In the genomic region with DNA sequence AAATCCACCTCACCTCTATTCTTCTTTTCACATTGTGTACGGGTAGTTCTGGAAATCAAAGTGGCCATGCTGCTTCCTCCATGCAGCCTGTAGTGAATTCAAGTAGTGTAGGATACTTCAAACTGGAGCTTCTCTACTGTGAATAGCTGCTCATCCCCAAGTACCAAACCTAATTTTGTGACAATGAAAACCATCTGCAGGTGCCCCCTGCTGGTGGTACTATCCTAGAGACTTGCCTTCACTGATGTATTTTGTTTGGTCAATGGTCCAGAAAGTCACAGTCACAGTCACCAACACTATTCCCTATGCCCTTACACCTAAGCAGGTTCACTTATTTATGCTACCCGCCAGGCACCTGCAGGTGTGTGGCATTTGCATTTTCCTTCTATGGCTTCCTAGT, we compare ENCODE assay signal across 8 cellular contexts.
DNase-seq lines count a peak whose midpoint lies in the region; ATAC-seq, FAIRE-seq and TF ChIP-seq lines count a peak whose summit lies in the region.
"Not testable (repeated sequence)": the region's sequence is repeated elsewhere in the genome, so short reads cannot be mapped to it uniquely, and the experiment has no call there.

No MANE protein-coding gene starts in this region.

- not testable (repeated sequence) for H4K91ac ChIP-seq in IMR-90 (ENCODE audit: insufficient read depth, low read depth, low read length)

- not testable (repeated sequence) for H3K4ac ChIP-seq in IMR-90 (ENCODE audit: low read depth, low read length)

- H4K8ac ChIP-seq in IMR-90 (ENCODE audit: low read depth in 2 of 2, low read length in 2 of 2) = not testable (repeated sequence)

- not testable (repeated sequence) for H4K5ac ChIP-seq in IMR-90 (ENCODE audit: low read depth, low read length)

- not testable (repeated sequence) for H3K4me1 Mint-ChIP-seq in activated B cell treated with CpG ODN at 0.5 μM for 24 hours; activated naive CD8-positive, alpha-beta T cell treated with anti-CD3 and anti-CD28 coated beads, Interleukin-2, amount 50 U/mL, for 24 hours; naive thymus-derived CD8-positive, alpha-beta T cell; stimulated activated naive B cell treated with anti-CD40 and anti-IgM and Interleukin-4, amounts not matched to agents 10 μg/mL and 1 μg/mL and 100 μg/mL, for 72 hours

- H2BK120ac ChIP-seq in IMR-90 (ENCODE audit: low read depth, low read length) = not testable (repeated sequence)

- not testable (repeated sequence) for TF ChIP-seq EP300 in A549 (IDR thresholded peaks at IDR 0.05)

- not testable (repeated sequence) for H2AK9ac ChIP-seq in IMR-90 (replicated peaks; ENCODE audit: low read depth, low read length, poor library complexity)

- H3K27me3 ChIP-seq in IMR-90 (ENCODE audit: control insufficient read depth, insufficient read depth, low read length); left lung: not testable (repeated sequence)

- no CpG with 5 or more reads among the region's 2 CpGs for WGBS in A549 (ENCODE audit: missing lambda C conversion rate)
- WGBS in IMR-90 (ENCODE audit: extremely low coverage in 2 of 2, insufficient read length in 1 of 2), 2 experiments = no CpG with 5 or more reads among the region's 2 CpGs

- CTCF ChIA-PET in A549 (lab: Yijun Ruan, JAX); IMR-90 (lab: Yijun Ruan, JAX); activated B cell treated with CpG ODN at 0.5 μM for 24 hours (lab: Charles Lee): not testable (repeated sequence)

- TF ChIP-seq POLR2A in A549 (IDR thresholded peaks at IDR 0.05; ENCODE audit: low read length); IMR-90 (IDR thresholded peaks at IDR 0.05; ENCODE audit: low read depth, low read length): not testable (repeated sequence)

- not testable (repeated sequence) for H3K9ac ChIP-seq in IMR-90 (ENCODE audit: low read depth, low read length)

- H2BK5ac ChIP-seq in IMR-90 (ENCODE audit: low read depth, low read length, poor library complexity, severe bottlenecking) = not testable (repeated sequence)

- intact Hi-C loops in IMR-90 (cut with micrococcal nuclease); activated B cell treated with CpG ODN at 0.5 μM for 24 hours (cut with micrococcal nuclease); Right ventricle myocardium inferior (cut with DNase I); left lung (cut with DNase I): not testable (repeated sequence)

- not testable (repeated sequence) for H2AFZ ChIP-seq in IMR-90 (replicated peaks; ENCODE audit: low read length, poor library complexity)

- H3K27me3 Mint-ChIP-seq in activated B cell treated with CpG ODN at 0.5 μM for 24 hours; activated naive CD8-positive, alpha-beta T cell treated with anti-CD3 and anti-CD28 coated beads, Interleukin-2, amount 50 U/mL, for 24 hours; naive thymus-derived CD8-positive, alpha-beta T cell; stimulated activated naive B cell treated with anti-CD40 and anti-IgM and Interleukin-4, amounts not matched to agents 10 μg/mL and 1 μg/mL and 100 μg/mL, for 72 hours: not testable (repeated sequence)

- not testable (repeated sequence) for H2AK5ac ChIP-seq in IMR-90 (ENCODE audit: low read depth, low read length)

- not testable (repeated sequence) for H3K56ac ChIP-seq in IMR-90 (ENCODE audit: extremely low read depth, insufficient read depth, low read length)

- H3K9me1 ChIP-seq in IMR-90 (ENCODE audit: insufficient read depth, low read length) = not testable (repeated sequence)

- not testable (repeated sequence) for H2BK20ac ChIP-seq in IMR-90 (ENCODE audit: low read depth, low read length)

- not testable (repeated sequence) for H3K79me1 ChIP-seq in IMR-90 (ENCODE audit: low read depth in 1 of 2, low read length in 2 of 2)

- in situ Hi-C loops in IMR-90 (cut with MboI; ENCODE audit: low sequenced_read_pairs) = not testable (repeated sequence)

- not testable (repeated sequence) for H3K14ac ChIP-seq in IMR-90 (replicated peaks; ENCODE audit: low read depth, low read length)

- not testable (repeated sequence) for H2BK15ac ChIP-seq in IMR-90 (ENCODE audit: low read depth, low read length)

- TF ChIP-seq RAD21 in A549 (conservative IDR thresholded peaks at IDR 0.05 in 1 of 2, IDR thresholded peaks at IDR 0.05 in 1 of 2); IMR-90 (IDR thresholded peaks at IDR 0.05; ENCODE audit: low read length): not testable (repeated sequence)

- not testable (repeated sequence) for H3K4me3 ChIP-seq in A549; IMR-90 (ENCODE audit: insufficient read depth, low read depth, low read length); left lung

- H3K9me3 Mint-ChIP-seq in activated B cell treated with CpG ODN at 0.5 μM for 24 hours; activated naive CD8-positive, alpha-beta T cell treated with anti-CD3 and anti-CD28 coated beads, Interleukin-2, amount 50 U/mL, for 24 hours; naive thymus-derived CD8-positive, alpha-beta T cell; stimulated activated naive B cell treated with anti-CD40 and anti-IgM and Interleukin-4, amounts not matched to agents 10 μg/mL and 1 μg/mL and 100 μg/mL, for 72 hours: not testable (repeated sequence)

- not testable (repeated sequence) for BruUV-seq in IMR-90 (replicated peaks; lab: Mats Ljungman, UMichigan)

- not testable (repeated sequence) for H3K4me3 Mint-ChIP-seq in activated B cell treated with CpG ODN at 0.5 μM for 24 hours; activated naive CD8-positive, alpha-beta T cell treated with anti-CD3 and anti-CD28 coated beads, Interleukin-2, amount 50 U/mL, for 24 hours; naive thymus-derived CD8-positive, alpha-beta T cell; stimulated activated naive B cell treated with anti-CD40 and anti-IgM and Interleukin-4, amounts not matched to agents 10 μg/mL and 1 μg/mL and 100 μg/mL, for 72 hours

- H3K4me2 ChIP-seq in A549; IMR-90 (ENCODE audit: low read depth, low read length): not testable (repeated sequence)

- H3K27ac ChIP-seq in A549; IMR-90 (ENCODE audit: insufficient read depth, low read length); left lung: not testable (repeated sequence)

- not testable (repeated sequence) for TF ChIP-seq CTCF in A549 (IDR thresholded peaks at IDR 0.05); IMR-90 (conservative IDR thresholded peaks at IDR 0.05; ENCODE audit: low read depth, low read length); activated B cell treated with CpG ODN at 0.5 μM for 24 hours (IDR thresholded peaks at IDR 0.05); left lung (IDR thresholded peaks at IDR 0.05)

- H3K27ac Mint-ChIP-seq in activated B cell treated with CpG ODN at 0.5 μM for 24 hours; activated naive CD8-positive, alpha-beta T cell treated with anti-CD3 and anti-CD28 coated beads, Interleukin-2, amount 50 U/mL, for 24 hours; naive thymus-derived CD8-positive, alpha-beta T cell; stimulated activated naive B cell treated with anti-CD40 and anti-IgM and Interleukin-4, amounts not matched to agents 10 μg/mL and 1 μg/mL and 100 μg/mL, for 72 hours: not testable (repeated sequence)

- H4K20me1 ChIP-seq in IMR-90 (ENCODE audit: insufficient read depth, low read length) = not testable (repeated sequence)

- not testable (repeated sequence) for H3K36me3 ChIP-seq in IMR-90 (ENCODE audit: control insufficient read depth, insufficient read depth, low read length); left lung

- not testable (repeated sequence) for H3K23ac ChIP-seq in IMR-90 (ENCODE audit: low read depth, low read length)

- H3K36me3 Mint-ChIP-seq in activated B cell treated with CpG ODN at 0.5 μM for 24 hours (ENCODE audit: low read depth); activated naive CD8-positive, alpha-beta T cell treated with anti-CD3 and anti-CD28 coated beads, Interleukin-2, amount 50 U/mL, for 24 hours (ENCODE audit: low read depth); naive thymus-derived CD8-positive, alpha-beta T cell; stimulated activated naive B cell treated with anti-CD40 and anti-IgM and Interleukin-4, amounts not matched to agents 10 μg/mL and 1 μg/mL and 100 μg/mL, for 72 hours: not testable (repeated sequence)

- not testable (repeated sequence) for H3K9me3 ChIP-seq in A549; IMR-90 (ENCODE audit: control insufficient read depth, insufficient read depth, low read length); left lung

- H3K4me1 ChIP-seq in A549; IMR-90 (ENCODE audit: control insufficient read depth, insufficient read depth, low read length); left lung: not testable (repeated sequence)

- POLR2A ChIA-PET in A549 (lab: Yijun Ruan, JAX); IMR-90 (lab: Charles Lee; ENCODE audit: unreplicated experiment); activated B cell treated with CpG ODN at 0.5 μM for 24 hours (lab: Charles Lee); naive thymus-derived CD8-positive, alpha-beta T cell (lab: Charles Lee): not testable (repeated sequence)

- peak; percentile 84 to 85; a peak in 5 of 6 replicates for ATAC-seq in A549
- peak; percentile 80 for ATAC-seq in IMR-90 (ENCODE audit: low read depth)
- peak; percentile 71 for ATAC-seq in activated B cell treated with CpG ODN at 0.5 μM for 24 hours (ENCODE audit: low read depth)
- ATAC-seq in activated naive CD8-positive, alpha-beta T cell treated with anti-CD3 and anti-CD28 coated beads, Interleukin-2, amount 50 U/mL, for 24 hours = peak; percentile 52
- ATAC-seq in Right ventricle myocardium inferior = peak; percentile 70
- ATAC-seq in left lung = peak; percentile 89
- ATAC-seq in naive thymus-derived CD8-positive, alpha-beta T cell = peak; percentile 66 to 73
- peak; percentile 71 to 77 for ATAC-seq in stimulated activated naive B cell treated with anti-CD40 and anti-IgM and Interleukin-4, amounts not matched to agents 10 μg/mL and 1 μg/mL and 100 μg/mL, for 72 hours (replicated peaks)

- not testable (repeated sequence) for FAIRE-seq in A549 (lab: Jason Lieb, UNC)

- dilution Hi-C loops in IMR-90 (cut with HindIII; ENCODE audit: low sequenced_read_pairs, unreplicated experiment) = not testable (repeated sequence)

- DNase-seq in A549 (ENCODE audit: low read depth in 1 of 2, low spot score in 1 of 2); IMR-90; activated B cell treated with CpG ODN at 0.5 μM for 24 hours; activated naive CD8-positive, alpha-beta T cell treated with anti-CD3 and anti-CD28 coated beads, Interleukin-2, amount 50 U/mL, for 24 hours; Right ventricle myocardium inferior (ENCODE audit: missing footprints); left lung; naive thymus-derived CD8-positive, alpha-beta T cell; stimulated activated naive B cell treated with anti-CD40 and anti-IgM and Interleukin-4, amounts not matched to agents 10 μg/mL and 1 μg/mL and 100 μg/mL, for 72 hours: not testable (repeated sequence)

- H3K18ac ChIP-seq in IMR-90 (ENCODE audit: low read depth, low read length) = not testable (repeated sequence)
